17 cellular contexts compared by ENCODE assay signal in the genomic region with DNA sequence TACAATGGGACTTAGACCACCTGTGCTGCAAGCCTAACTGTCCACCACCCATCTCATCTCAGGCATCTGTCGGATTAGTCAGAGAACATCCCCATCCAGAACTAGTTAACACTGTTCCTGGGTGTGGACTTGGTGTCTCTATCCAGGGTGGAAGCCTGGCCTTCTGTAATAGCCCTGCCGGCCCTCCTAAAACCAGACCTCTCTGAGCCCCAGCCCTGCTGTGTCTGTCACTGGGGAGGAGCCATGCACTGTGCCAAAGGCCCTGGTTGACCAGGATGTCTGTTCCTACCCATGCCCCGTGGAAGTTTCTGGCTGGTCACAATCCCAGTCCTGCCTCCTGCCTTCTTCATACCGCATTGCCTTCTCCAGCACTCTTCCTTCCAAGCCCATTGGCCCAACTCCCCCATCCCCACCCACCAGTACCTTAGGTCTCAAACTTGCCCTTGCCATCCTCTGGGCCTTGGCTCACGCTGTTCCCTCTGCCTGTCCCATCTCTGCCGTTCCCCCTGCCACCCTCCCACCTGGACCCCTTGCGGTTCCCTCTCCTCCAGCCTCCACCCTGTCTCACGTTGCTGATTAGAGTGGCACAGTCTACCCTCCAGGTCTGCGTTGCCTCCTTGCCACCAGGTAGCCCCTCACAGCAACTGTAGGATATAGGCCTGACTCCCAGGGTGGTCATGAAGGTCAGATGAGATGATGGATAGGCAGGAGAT.
"Had no signal": no experiment of that assay in that cellular context is flagged by ENCODE, and none has a peak within 500 bp of the region (broad histone marks: within the 10 kb centered on the region; RNA-seq: fewer than 3 reads in every experiment).

No MANE protein-coding gene starts in this region.

- ATAC-seq: activated CD4-positive, alpha-beta T cell treated with anti-CD3 and anti-CD28 coated beads for 36 hours; activated CD8-positive, alpha-beta T cell treated with anti-CD3 and anti-CD28 coated beads for 36 hours; activated T-cell treated with anti-CD3 and anti-CD28 coated beads, Interleukin-2, amount 50 U/mL, for 72 hours; gastroesophageal sphincter; stimulated activated naive CD8-positive, alpha-beta T cell treated with anti-CD3 and anti-CD28 coated beads, Interleukin-15, amount 100 ng/mL, for 72 hours; T-cell had no signal

- H3K4me3 Mint-ChIP-seq: activated CD4-positive, alpha-beta T cell treated with anti-CD3 and anti-CD28 coated beads for 36 hours; activated CD8-positive, alpha-beta T cell treated with anti-CD3 and anti-CD28 coated beads for 36 hours; activated T-cell treated with anti-CD3 and anti-CD28 coated beads, Interleukin-2, amount 50 U/mL, for 72 hours; stimulated activated naive CD8-positive, alpha-beta T cell treated with anti-CD3 and anti-CD28 coated beads, Interleukin-15, amount 100 ng/mL, for 72 hours; T-cell had no signal

- H3K4me3 ChIP-seq: coronary artery, gastroesophageal sphincter, prostate gland, uterus had no signal

- H3K9me3 ChIP-seq: gastroesophageal sphincter, prostate gland, uterus had no signal

- H3K9me3 Mint-ChIP-seq: activated CD8-positive, alpha-beta T cell treated with anti-CD3 and anti-CD28 coated beads for 36 hours; activated T-cell treated with anti-CD3 and anti-CD28 coated beads, Interleukin-2, amount 50 U/mL, for 72 hours; stimulated activated naive CD8-positive, alpha-beta T cell treated with anti-CD3 and anti-CD28 coated beads, Interleukin-15, amount 100 ng/mL, for 72 hours; T-cell had no signal

- H3K27me3 ChIP-seq: gastroesophageal sphincter, uterus had no signal

- DNase-seq: activated CD4-positive, alpha-beta T cell treated with anti-CD3 and anti-CD28 coated beads for 36 hours; activated CD8-positive, alpha-beta memory T cell treated with anti-CD3 and anti-CD28 coated beads, Interleukin-2, amount 50 U/mL, for 4 hours; activated CD8-positive, alpha-beta T cell treated with anti-CD3 and anti-CD28 coated beads for 36 hours; activated gamma-delta T cell treated with Interleukin-2 at 50 U/mL for 16 hours; activated T-cell treated with anti-CD3 and anti-CD28 coated beads, Interleukin-2, amount 50 U/mL, for 72 hours; effector CD4-positive, alpha-beta T cell; stimulated activated CD4-positive, alpha-beta T cell treated with anti-CD3 and anti-CD28 coated beads, Interleukin-15, amount 100 ng/mL, for 24 hours; stimulated activated CD4-positive, alpha-beta T cell treated with anti-CD3 and anti-CD28 coated beads, Interleukin-4, amount 100 ng/mL, for 4 hours; stimulated activated naive CD8-positive, alpha-beta T cell treated with anti-CD3 and anti-CD28 coated beads, Interleukin-15, amount 100 ng/mL, for 72 hours; T-cell; uterus had no signal

- H3K27me3 Mint-ChIP-seq: activated CD8-positive, alpha-beta T cell treated with anti-CD3 and anti-CD28 coated beads for 36 hours had no signal

- H3K36me3 ChIP-seq: gastroesophageal sphincter, prostate gland, uterus had no signal

- H3K27ac ChIP-seq: gastroesophageal sphincter, uterus, VCaP had no signal

- H3K27ac Mint-ChIP-seq: activated CD4-positive, alpha-beta T cell treated with anti-CD3 and anti-CD28 coated beads for 36 hours; activated CD8-positive, alpha-beta T cell treated with anti-CD3 and anti-CD28 coated beads for 36 hours; activated T-cell treated with anti-CD3 and anti-CD28 coated beads, Interleukin-2, amount 50 U/mL, for 72 hours; stimulated activated naive CD8-positive, alpha-beta T cell treated with anti-CD3 and anti-CD28 coated beads, Interleukin-15, amount 100 ng/mL, for 72 hours; T-cell had no signal

- H3K4me1 Mint-ChIP-seq: activated CD4-positive, alpha-beta T cell treated with anti-CD3 and anti-CD28 coated beads for 36 hours; stimulated activated naive CD8-positive, alpha-beta T cell treated with anti-CD3 and anti-CD28 coated beads, Interleukin-15, amount 100 ng/mL, for 72 hours; T-cell had no signal

- FAIRE-seq: astrocyte, keratinocyte had no signal

- H3K36me3 Mint-ChIP-seq: T-cell had no signal
